Comparison of ENCODE assay signal across 13 cellular contexts in the genomic region with DNA sequence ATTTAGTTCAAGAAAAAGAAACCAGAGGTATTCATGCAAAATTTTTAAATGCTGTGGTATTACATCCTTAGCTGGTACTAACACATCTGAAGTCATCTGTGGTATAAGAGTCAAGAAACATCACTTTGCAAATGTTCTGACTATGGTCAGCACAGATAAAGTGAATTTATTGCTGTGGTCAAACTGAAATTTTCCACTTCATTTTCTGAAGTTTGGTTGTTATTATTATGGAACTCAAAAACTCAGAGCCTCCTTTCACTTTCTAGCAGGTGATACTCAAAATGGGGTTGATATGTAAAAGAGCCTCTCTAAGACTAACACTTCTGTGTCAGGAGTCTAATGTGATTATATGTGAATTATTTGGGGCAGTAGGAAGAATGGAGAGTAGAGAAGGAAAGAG.
DNase-seq lines count a peak whose midpoint lies in the region; ATAC-seq, FAIRE-seq and TF ChIP-seq lines count a peak whose summit lies in the region.
"Had no signal": no experiment of that assay in that cellular context is flagged by ENCODE, and none has a peak within 500 bp of the region (broad histone marks: within the 10 kb centered on the region; RNA-seq: fewer than 3 reads in every experiment).

No MANE protein-coding gene starts in this region.

- H3K36me3 ChIP-seq in kidney (ENCODE audit: control insufficient read depth in 1 of 2, insufficient read depth in 2 of 2, low read length in 2 of 2), result no peaks in the 10 kb centered on the region

- no peaks in the 10 kb centered on the region for H3K27me3 Mint-ChIP-seq in memory B cell

- peaks cover 9% of the 10 kb centered on the region for H3K36me3 Mint-ChIP-seq in memory B cell

- no peaks in the 10 kb centered on the region for H3K4me1 ChIP-seq in kidney (ENCODE audit: control insufficient read depth in 1 of 2, insufficient read depth in 1 of 2, low read depth in 1 of 2, low read length in 2 of 2)

- intact Hi-C loops in kidney (cut with DNase I), result no loop called here

- H3K9me3 ChIP-seq in kidney (ENCODE audit: control insufficient read depth in 1 of 2, low read length in 2 of 2), result peaks cover 2 to 4% of the 10 kb centered on the region in 2 donors

- DNase-seq in memory B cell (ENCODE audit: low spot score in 2 of 2) (no peak), NCI-H1105 (lab: John Stamatoyannopoulos, UW) (no peak), kidney (no peak), kidney tubule cell (ENCODE audit: low spot score) (no peak)
- DNase-seq: cerebellar nuclear complex, DMS79, NCI-H187, substantia nigra had no signal

- H3K4me1 Mint-ChIP-seq in memory B cell, result peaks cover 14% of the 10 kb centered on the region

- FAIRE-seq in kidney (lab: Jason Lieb, UNC), result no peak

- ATAC-seq in GM18907 (IDR thresholded peaks at IDR 0.05; ENCODE audit: unreplicated experiment), result peak; percentile 81
- peak; percentile 58 for ATAC-seq in GM21737 (IDR thresholded peaks at IDR 0.05; ENCODE audit: unreplicated experiment)
- ATAC-seq in HG03378 (IDR thresholded peaks at IDR 0.05; ENCODE audit: unreplicated experiment), result peak; percentile 93
- ATAC-seq in memory B cell (ENCODE audit: low read depth), result no peak
- ATAC-seq in SK-N-SH treated with all-trans-retinoic acid at 6 μM for 48 hours, result no peak

- H3K27ac Mint-ChIP-seq in memory B cell, result peak overlapping the region; percentile 12

- peaks cover 2% of the 10 kb centered on the region for H3K9me3 Mint-ChIP-seq in memory B cell

- H3K9ac ChIP-seq in kidney (ENCODE audit: low read length in 2 of 2), result no peak overlapping the region

- no peak overlapping the region for H3K4me3 Mint-ChIP-seq in memory B cell

- no peak overlapping the region for H3K4me3 ChIP-seq in kidney (ENCODE audit: low read length in 2 of 2)

- no peak for TF ChIP-seq CTCF in kidney (IDR thresholded peaks at IDR 0.05; ENCODE audit: borderline replicate concordance, extremely low read depth, insufficient read depth)

- no peak overlapping the region for H3K27ac ChIP-seq in kidney (ENCODE audit: low read depth in 2 of 2, low read length in 2 of 2)
- H3K27ac ChIP-seq: HL-60 had no signal

TF ChIP-seq in SK-N-SH treated with all-trans-retinoic acid at 6 μM for 48 hours, 23 proteins besides CTCF, POLR2A, EP300 and RAD21:
- TF ChIP-seq BACH2 (CRISPR knock-in tag; IDR thresholded peaks at IDR 0.05; ENCODE audit: borderline replicate concordance), result no peak
- TF ChIP-seq PPARA (CRISPR knock-in tag; IDR thresholded peaks at IDR 0.05; ENCODE audit: borderline replicate concordance), result no peak
- TF ChIP-seq, protein P1, sequence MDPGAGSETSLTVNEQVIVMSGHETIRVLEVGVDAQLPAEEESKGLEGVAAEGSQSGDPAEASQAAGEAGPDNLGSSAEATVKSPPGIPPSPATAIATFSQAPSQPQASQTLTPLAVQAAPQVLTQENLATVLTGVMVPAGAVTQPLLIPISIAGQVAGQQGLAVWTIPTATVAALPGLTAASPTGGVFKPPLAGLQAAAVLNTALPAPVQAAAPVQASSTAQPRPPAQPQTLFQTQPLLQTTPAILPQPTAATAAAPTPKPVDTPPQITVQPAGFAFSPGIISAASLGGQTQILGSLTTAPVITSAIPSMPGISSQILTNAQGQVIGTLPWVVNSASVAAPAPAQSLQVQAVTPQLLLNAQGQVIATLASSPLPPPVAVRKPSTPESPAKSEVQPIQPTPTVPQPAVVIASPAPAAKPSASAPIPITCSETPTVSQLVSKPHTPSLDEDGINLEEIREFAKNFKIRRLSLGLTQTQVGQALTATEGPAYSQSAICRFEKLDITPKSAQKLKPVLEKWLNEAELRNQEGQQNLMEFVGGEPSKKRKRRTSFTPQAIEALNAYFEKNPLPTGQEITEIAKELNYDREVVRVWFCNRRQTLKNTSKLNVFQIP (CRISPR knock-in tag; IDR thresholded peaks at IDR 0.05; ENCODE audit: borderline replicate concordance, low read depth), result no peak
- no peak for TF ChIP-seq PATZ1 (CRISPR knock-in tag; IDR thresholded peaks at IDR 0.05; ENCODE audit: borderline replicate concordance)
- TF ChIP-seq ZNF565 (CRISPR knock-in tag; conservative IDR thresholded peaks at IDR 0.05; ENCODE audit: low read depth), result no peak
- TF ChIP-seq ZC3H10 (CRISPR knock-in tag; IDR thresholded peaks at IDR 0.05), result no peak
- no peak for TF ChIP-seq OSR1 (CRISPR knock-in tag; IDR thresholded peaks at IDR 0.05)
- TF ChIP-seq CSDC2 (CRISPR knock-in tag; IDR thresholded peaks at IDR 0.05), result no peak
- TF ChIP-seq CSRNP3 (CRISPR knock-in tag; IDR thresholded peaks at IDR 0.05), result no peak
- no peak for TF ChIP-seq SNAI2 (CRISPR knock-in tag; IDR thresholded peaks at IDR 0.05)
- no peak for TF ChIP-seq TOX (CRISPR knock-in tag; IDR thresholded peaks at IDR 0.05; ENCODE audit: borderline replicate concordance)
- no peak for TF ChIP-seq GLIS3 (CRISPR knock-in tag; IDR thresholded peaks at IDR 0.05)
- no peak for TF ChIP-seq RARB (CRISPR knock-in tag; IDR thresholded peaks at IDR 0.05)
- no peak for TF ChIP-seq ISL1 (CRISPR knock-in tag; IDR thresholded peaks at IDR 0.05)
- TF ChIP-seq, protein P2, sequence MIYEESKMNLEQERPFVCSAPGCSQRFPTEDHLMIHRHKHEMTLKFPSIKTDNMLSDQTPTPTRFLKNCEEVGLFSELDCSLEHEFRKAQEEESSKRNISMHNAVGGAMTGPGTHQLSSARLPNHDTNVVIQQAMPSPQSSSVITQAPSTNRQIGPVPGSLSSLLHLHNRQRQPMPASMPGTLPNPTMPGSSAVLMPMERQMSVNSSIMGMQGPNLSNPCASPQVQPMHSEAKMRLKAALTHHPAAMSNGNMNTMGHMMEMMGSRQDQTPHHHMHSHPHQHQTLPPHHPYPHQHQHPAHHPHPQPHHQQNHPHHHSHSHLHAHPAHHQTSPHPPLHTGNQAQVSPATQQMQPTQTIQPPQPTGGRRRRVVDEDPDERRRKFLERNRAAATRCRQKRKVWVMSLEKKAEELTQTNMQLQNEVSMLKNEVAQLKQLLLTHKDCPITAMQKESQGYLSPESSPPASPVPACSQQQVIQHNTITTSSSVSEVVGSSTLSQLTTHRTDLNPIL (CRISPR knock-in tag; IDR thresholded peaks at IDR 0.05; ENCODE audit: low read depth), result no peak
- no peak for TF ChIP-seq ZNF8 (CRISPR knock-in tag; IDR thresholded peaks at IDR 0.05)
- TF ChIP-seq ARNTL (CRISPR knock-in tag; IDR thresholded peaks at IDR 0.05; ENCODE audit: borderline replicate concordance, low read depth), result no peak
- TF ChIP-seq, protein P3, sequence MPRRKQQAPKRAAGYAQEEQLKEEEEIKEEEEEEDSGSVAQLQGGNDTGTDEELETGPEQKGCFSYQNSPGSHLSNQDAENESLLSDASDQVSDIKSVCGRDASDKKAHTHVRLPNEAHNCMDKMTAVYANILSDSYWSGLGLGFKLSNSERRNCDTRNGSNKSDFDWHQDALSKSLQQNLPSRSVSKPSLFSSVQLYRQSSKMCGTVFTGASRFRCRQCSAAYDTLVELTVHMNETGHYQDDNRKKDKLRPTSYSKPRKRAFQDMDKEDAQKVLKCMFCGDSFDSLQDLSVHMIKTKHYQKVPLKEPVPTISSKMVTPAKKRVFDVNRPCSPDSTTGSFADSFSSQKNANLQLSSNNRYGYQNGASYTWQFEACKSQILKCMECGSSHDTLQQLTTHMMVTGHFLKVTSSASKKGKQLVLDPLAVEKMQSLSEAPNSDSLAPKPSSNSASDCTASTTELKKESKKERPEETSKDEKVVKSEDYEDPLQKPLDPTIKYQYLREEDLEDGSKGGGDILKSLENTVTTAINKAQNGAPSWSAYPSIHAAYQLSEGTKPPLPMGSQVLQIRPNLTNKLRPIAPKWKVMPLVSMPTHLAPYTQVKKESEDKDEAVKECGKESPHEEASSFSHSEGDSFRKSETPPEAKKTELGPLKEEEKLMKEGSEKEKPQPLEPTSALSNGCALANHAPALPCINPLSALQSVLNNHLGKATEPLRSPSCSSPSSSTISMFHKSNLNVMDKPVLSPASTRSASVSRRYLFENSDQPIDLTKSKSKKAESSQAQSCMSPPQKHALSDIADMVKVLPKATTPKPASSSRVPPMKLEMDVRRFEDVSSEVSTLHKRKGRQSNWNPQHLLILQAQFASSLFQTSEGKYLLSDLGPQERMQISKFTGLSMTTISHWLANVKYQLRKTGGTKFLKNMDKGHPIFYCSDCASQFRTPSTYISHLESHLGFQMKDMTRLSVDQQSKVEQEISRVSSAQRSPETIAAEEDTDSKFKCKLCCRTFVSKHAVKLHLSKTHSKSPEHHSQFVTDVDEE (CRISPR knock-in tag; IDR thresholded peaks at IDR 0.05), result no peak
- no peak for TF ChIP-seq ESRRG (CRISPR knock-in tag; IDR thresholded peaks at IDR 0.05)
- no peak for TF ChIP-seq ZFP3 (CRISPR knock-in tag; IDR thresholded peaks at IDR 0.05)

Comparison
In these comparisons a context has a peak if more than half of its experiments do, and no peak if none do; other contexts are left out.
1. ATAC-seq: peak in GM18907 (single experiment), GM21737 (single experiment) and HG03378 (single experiment); none in memory B cell (single experiment) and SK-N-SH treated with all-trans-retinoic acid at 6 μM for 48 hours (single experiment).